Comparison of ENCODE assay signal across 8 cellular contexts in the genomic region with DNA sequence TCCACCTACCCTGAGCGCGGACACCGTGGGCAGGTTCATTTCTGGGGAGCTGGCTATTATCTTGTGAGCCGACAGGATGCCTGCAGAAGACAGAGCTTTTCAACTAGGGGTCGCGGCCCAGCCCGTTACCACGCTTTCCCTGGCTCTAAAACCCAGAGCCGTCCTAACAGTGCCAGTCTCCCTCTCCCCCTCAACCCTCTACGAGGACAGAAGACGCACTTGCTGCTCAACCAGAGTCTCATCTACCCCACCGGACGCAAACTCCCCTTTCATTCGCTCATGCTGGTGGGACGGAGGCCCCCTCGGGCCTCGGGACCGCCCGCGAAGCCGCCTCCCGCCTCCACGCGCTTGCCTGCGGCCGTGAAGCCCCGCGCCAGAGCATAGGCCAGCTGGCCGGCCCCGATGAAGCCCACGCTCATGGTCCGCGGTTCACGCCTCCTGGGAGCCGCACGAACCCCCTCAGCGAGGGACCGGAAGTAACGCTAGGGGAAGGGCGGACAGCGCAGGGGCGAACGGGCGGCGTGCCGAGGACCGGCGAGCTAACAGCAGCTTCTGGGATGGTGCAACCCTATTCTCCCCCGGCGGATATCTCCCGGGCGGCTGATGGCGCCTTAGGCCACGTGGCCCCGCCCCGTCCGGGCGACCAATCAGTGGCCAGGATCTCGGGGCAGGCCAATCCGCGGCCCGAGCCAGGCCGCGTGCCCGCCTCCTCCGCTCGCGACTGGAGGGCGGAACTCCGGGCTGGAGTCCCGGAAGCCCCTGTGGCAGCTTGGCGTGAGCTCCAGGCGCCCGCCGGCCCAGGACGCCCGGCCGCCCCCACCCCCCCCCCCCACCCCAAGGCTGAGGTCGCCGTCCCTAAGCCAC. TPM values are rescaled to one million over a fixed set of nuclear protein-coding genes. Genes with fewer than 3 reads are reported as not detected.
DNase-seq lines count a peak whose midpoint lies in the region; ATAC-seq and TF ChIP-seq lines count a peak whose summit lies in the region.

Gene PYCR2, minus strand, starts transcription at position 559 of the 864 bp plus-strand sequence. Its CDS starts 140 bp downstream, at position 419.

- TF ChIP-seq EP300 in ovary (IDR thresholded peaks at IDR 0.05), result no peak

- H3K4me1 ChIP-seq in ovary (ENCODE audit: insufficient read depth), result peaks cover 8% of the 10 kb centered on the region
- peaks cover 6 to 12% of the 10 kb centered on the region in 2 donors for H3K4me1 ChIP-seq in thyroid gland

- H3K27me3 ChIP-seq in ovary, result no peaks in the 10 kb centered on the region
- H3K27me3 ChIP-seq in thyroid gland, result no peaks in the 10 kb centered on the region

- peak within 1 kb of the TSS; percentile 95 for H3K4me3 Mint-ChIP-seq in glutamatergic neuron (ENCODE audit: unreplicated experiment)

- H3K36me3 Mint-ChIP-seq in activated naive CD4-positive, alpha-beta T cell treated with anti-CD3 and anti-CD28 coated beads, Interleukin-2, amount 50 U/mL, for 72 hours, result peaks cover 18 to 22% of the 10 kb centered on the region in 2 donors
- no peaks in the 10 kb centered on the region for H3K36me3 Mint-ChIP-seq in glutamatergic neuron (ENCODE audit: unreplicated experiment)

- no peak for TF ChIP-seq CTCF in glutamatergic neuron (IDR thresholded peaks at IDR 0.05; ENCODE audit: partially characterized antibody, unreplicated experiment)
- peak in 1 of 3 donors; percentile 15 for TF ChIP-seq CTCF in ovary (IDR thresholded peaks at IDR 0.05)
- TF ChIP-seq CTCF in thyroid gland (IDR thresholded peaks at IDR 0.05), result no peak

- H3K9me3 ChIP-seq in ovary (no peaks in the 10 kb centered on the region), thyroid gland (no peaks in the 10 kb centered on the region)

- H3K27ac Mint-ChIP-seq in activated naive CD4-positive, alpha-beta T cell treated with anti-CD3 and anti-CD28 coated beads, Interleukin-2, amount 50 U/mL, for 72 hours, result peak within 1 kb of the TSS; percentile 95 to 98
- peak within 1 kb of the TSS; percentile 96 for H3K27ac Mint-ChIP-seq in glutamatergic neuron (ENCODE audit: unreplicated experiment)

- H3K4me3 ChIP-seq in GM08714 (ENCODE audit: low read length), result peak within 1 kb of the TSS; percentile 82
- H3K4me3 ChIP-seq in ovary, result peak within 1 kb of the TSS; percentile 66
- H3K4me3 ChIP-seq in thyroid gland (replicated peaks in 1 of 3), result peak within 1 kb of the TSS; percentile 55 to 93 (median 83)

- H3K36me3 ChIP-seq in ovary (no peaks in the 10 kb centered on the region), thyroid gland (peaks cover 3% of the 10 kb centered on the region in 2 donors)

- peaks cover 3% of the 10 kb centered on the region for H3K27me3 Mint-ChIP-seq in glutamatergic neuron (ENCODE audit: unreplicated experiment)

- H3K9me3 Mint-ChIP-seq in activated naive CD4-positive, alpha-beta T cell treated with anti-CD3 and anti-CD28 coated beads, Interleukin-2, amount 50 U/mL, for 72 hours, result no peaks in the 10 kb centered on the region
- H3K9me3 Mint-ChIP-seq in glutamatergic neuron (ENCODE audit: unreplicated experiment), result peaks cover 2% of the 10 kb centered on the region

- ATAC-seq in HG02610 (IDR thresholded peaks at IDR 0.05; ENCODE audit: unreplicated experiment), result peak; percentile 99
- peak; percentile 97 for ATAC-seq in activated naive CD4-positive, alpha-beta T cell treated with anti-CD3 and anti-CD28 coated beads, Interleukin-2, amount 50 U/mL, for 72 hours

- peaks cover 8% of the 10 kb centered on the region for H3K4me1 Mint-ChIP-seq in glutamatergic neuron (ENCODE audit: low read depth, unreplicated experiment)

- TF ChIP-seq POLR2A in ovary (IDR thresholded peaks at IDR 0.05), result peak; percentile 83
- peak; percentile 37 to 94 for TF ChIP-seq POLR2A in thyroid gland (IDR thresholded peaks at IDR 0.05)

- H3K27ac ChIP-seq in ovary (peak within 1 kb of the TSS; percentile 61 to 91), thyroid gland (peak within 1 kb of the TSS; percentile 74 to 83 (median 82))

- DNase-seq in NCI-H1092 treated with DMSO at 0.1 percent for 48 hours (lab: John Stamatoyannopoulos, UW) (peak; percentile 98), SKM-1 (lab: John Stamatoyannopoulos, UW; ENCODE audit: unreplicated experiment) (peak; percentile 96), glutamatergic neuron (peak; percentile 96), ovary (peak; percentile 95 to 98 (median 97)), thyroid gland (peak; percentile 95 to 96)
- DNase-seq in activated naive CD4-positive, alpha-beta T cell treated with anti-CD3 and anti-CD28 coated beads, Interleukin-2, amount 50 U/mL, for 72 hours (ENCODE audit: low spot score in 2 of 2), result peak; percentile 96 to 97

- WGBS in ovary, 3 donors, result 0 to 1% (median 1%) methylated on average over 49 to 80 of the region's 80 CpGs
- WGBS in thyroid gland, 2 donors, result 0% methylated on average over 20 to 38 of the region's 80 CpGs

- intact Hi-C loops in ovary (cut with DNase I) (no loop called here), thyroid gland (cut with DNase I) (loop anchor here (5.0 kb wide), 1 partner anchor 48 kb away; no protein-coding TSS in a partner anchor)

RNA-seq across cellular contexts. Expression of gene PYCR2, which starts in this region (rescaled TPM):
- 100 to 1,000 TPM; 114 to 129 TPM for total RNA-seq in activated naive CD4-positive, alpha-beta T cell treated with anti-CD3 and anti-CD28 coated beads, Interleukin-2, amount 50 U/mL, for 72 hours
- 36.6 TPM for total RNA-seq in glutamatergic neuron (ENCODE audit: unreplicated experiment)
- total RNA-seq in ovary, result 10 to 100 TPM; 48.8 to 93.3 (median 58.7) TPM
- 10 to 100 TPM; 35.8 to 66.1 TPM for polyA plus RNA-seq in ovary
- total RNA-seq in thyroid gland, result 10 to 100 TPM; 38.8 to 55.0 (median 41.0) TPM

Comparison
In these comparisons a context has a peak if more than half of its experiments do, and no peak if none do; other contexts are left out.
1. Peak in every context shown above with its lines: DNase-seq, ATAC-seq, H3K4me3 ChIP-seq and H3K27ac ChIP-seq.